In the genomic region with DNA sequence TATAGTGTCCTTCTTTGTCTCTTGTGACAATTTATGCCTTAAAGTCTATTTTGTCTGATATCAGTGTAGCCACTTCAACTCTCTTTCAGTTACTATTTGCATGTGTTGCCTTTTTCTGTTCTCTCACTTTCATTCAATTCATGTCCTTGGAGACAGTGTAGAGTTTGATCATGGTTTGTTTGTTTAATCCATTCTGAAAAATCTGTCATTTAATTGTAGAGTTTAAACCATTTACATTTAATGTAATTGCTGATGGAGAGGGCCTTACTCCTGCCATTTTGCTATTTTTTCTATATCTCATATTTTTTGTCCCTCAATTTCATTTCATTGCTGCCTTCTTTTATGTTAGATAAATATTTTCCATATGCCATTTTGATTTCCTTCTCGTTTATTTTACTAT, we compare ENCODE assay signal across 8 cellular contexts.
"Had no signal": no experiment of that assay in that cellular context is flagged by ENCODE, and none has a peak within 500 bp of the region (broad histone marks: within the 10 kb centered on the region; RNA-seq: fewer than 3 reads in every experiment).

No MANE protein-coding gene starts in this region.

- FAIRE-seq: G401.6, GM12878, GM12891, GM12892, GM18507, GM19239 had no signal

- H3K4me3 ChIP-seq: GM12878 had no signal

- ATAC-seq: GM12878 had no signal

- DNase-seq: GDM1, GF-D8 had no signal
